ENCODE assay signal across 11 cellular contexts in the genomic region with DNA sequence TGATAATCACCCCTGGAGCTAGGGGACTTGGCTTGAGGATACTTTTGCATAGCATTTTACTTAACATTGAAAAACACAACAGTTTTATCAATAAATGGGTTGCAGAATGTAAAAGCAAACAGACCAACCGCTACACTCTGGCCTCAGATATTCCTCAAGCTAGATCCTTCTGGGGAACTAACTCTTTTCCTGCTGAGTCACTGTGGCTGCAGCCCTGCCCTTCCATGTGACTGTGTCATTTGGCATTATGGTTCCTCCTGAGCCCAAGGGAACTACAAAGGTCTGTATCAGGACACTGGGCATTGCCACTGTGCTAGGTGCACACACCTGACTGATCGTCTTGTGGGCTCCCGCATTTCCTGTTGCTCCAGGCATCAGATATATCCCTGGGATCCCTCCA. TPM values are rescaled to one million over a fixed set of nuclear protein-coding genes. Genes with fewer than 3 reads are reported as not detected.
DNase-seq lines count a peak whose midpoint lies in the region; ATAC-seq and TF ChIP-seq lines count a peak whose summit lies in the region.
"Had no signal": no experiment of that assay in that cellular context is flagged by ENCODE, and none has a peak within 500 bp of the region (broad histone marks: within the 10 kb centered on the region; RNA-seq: fewer than 3 reads in every experiment).

No MANE protein-coding gene starts in this region.

- TF ChIP-seq CTCF in brain microvascular endothelial cell (IDR thresholded peaks at IDR 0.05; ENCODE audit: low read depth, low read length, missing control alignments): no peak

- no peak overlapping the region for H3K4me3 ChIP-seq in brain microvascular endothelial cell (ENCODE audit: low read depth, low read length)

- H3K27me3 ChIP-seq in brain microvascular endothelial cell (replicated peaks): no peaks in the 10 kb centered on the region

- ATAC-seq in HG02840 (IDR thresholded peaks at IDR 0.05; ENCODE audit: low FRiP score, unreplicated experiment): no peak
- ATAC-seq in GM21576 (IDR thresholded peaks at IDR 0.05; ENCODE audit: unreplicated experiment): no peak

- no peak overlapping the region for H3K27ac ChIP-seq in brain microvascular endothelial cell

- in situ Hi-C loops in brain microvascular endothelial cell (cut with HindIII; ENCODE audit: low pct_ligation_motif_present, low sequenced_read_pairs): no loop called here

- H3K36me3 ChIP-seq in brain microvascular endothelial cell (replicated peaks): no peaks in the 10 kb centered on the region

- DNase-seq in AG08395 (ENCODE audit: low spot score) (peak; percentile 75), M059J (ENCODE audit: low read depth) (peak; percentile 63), brain microvascular endothelial cell (peak; percentile 31), kidney tubule cell (ENCODE audit: low spot score) (peak; percentile 78), NAMALWA (ENCODE audit: low spot score) (no peak)
- DNase-seq in activated naive CD4-positive, alpha-beta T cell treated with anti-CD3 and anti-CD28 coated beads, Interleukin-2, amount 50 U/mL, for 16 hours: no peak
- DNase-seq: activated naive CD4-positive, alpha-beta T cell treated with anti-CD3 and anti-CD28 coated beads for 36 hours; retina; T-helper 9 cell had no signal

RNA-seq across cellular contexts. Expression of gene TTC9, which starts 56.6 kb away (rescaled TPM):
- 0.07 and 1.3 TPM in 2 replicates for total RNA-seq in M059J (2014; rRNA removed; shearing (Covaris generic))

Comparison
In these comparisons a context has a peak if more than half of its experiments do, and no peak if none do; other contexts are left out.
1. DNase-seq: peak in AG08395 (single experiment), M059J (single experiment), brain microvascular endothelial cell (single experiment) and kidney tubule cell (single experiment); none in activated naive CD4-positive, alpha-beta T cell treated with anti-CD3 and anti-CD28 coated beads, Interleukin-2, amount 50 U/mL, for 16 hours (single experiment) and NAMALWA (single experiment).